ENCODE assay signal across 24 cellular contexts in the genomic region with DNA sequence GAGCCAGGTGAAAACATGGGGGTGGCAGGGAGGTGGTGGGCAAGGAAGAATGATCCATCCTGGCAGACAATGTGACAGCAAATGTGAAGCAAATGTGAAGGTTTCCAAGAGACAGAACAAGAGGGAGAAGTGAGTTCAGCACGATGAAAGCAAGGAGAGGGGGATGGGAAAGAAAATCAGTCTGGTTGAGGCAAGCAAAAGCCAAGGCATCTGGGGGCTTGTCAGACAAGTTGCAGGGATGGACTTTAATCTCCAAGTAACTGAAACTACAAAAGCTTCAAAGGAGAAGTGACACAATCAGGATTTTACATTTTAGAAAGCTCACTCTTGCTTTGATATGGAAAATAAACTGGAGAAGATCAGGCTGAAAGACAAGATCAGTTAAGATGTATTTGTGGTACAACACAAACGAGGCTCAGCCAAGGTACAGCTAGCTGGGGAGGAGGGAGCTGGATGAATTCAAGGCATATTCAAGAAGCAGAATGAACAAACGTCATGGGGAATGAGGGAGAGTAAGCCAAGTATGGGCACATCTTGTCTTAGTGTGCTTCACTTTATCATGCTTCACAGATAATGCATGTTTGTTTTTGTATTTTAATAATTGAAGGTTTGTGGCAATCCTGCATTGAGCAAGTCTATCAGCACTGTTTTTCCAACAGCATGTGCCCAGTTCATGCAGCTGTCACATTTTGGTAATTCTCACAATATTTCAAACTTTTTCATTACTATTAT.
DNase-seq lines count a peak whose midpoint lies in the region; ATAC-seq and TF ChIP-seq lines count a peak whose summit lies in the region.
"Had no signal": no experiment of that assay in that cellular context is flagged by ENCODE, and none has a peak within 500 bp of the region (broad histone marks: within the 10 kb centered on the region; RNA-seq: fewer than 3 reads in every experiment).

No MANE protein-coding gene starts in this region.

- TF ChIP-seq CTCF in IMR-90 (conservative IDR thresholded peaks at IDR 0.05; ENCODE audit: low read depth, low read length) = no peak
- TF ChIP-seq CTCF in neural progenitor cell (IDR thresholded peaks at IDR 0.05) = no peak

- H4K20me1 ChIP-seq in IMR-90 (ENCODE audit: insufficient read depth, low read length) (no peaks in the 10 kb centered on the region; the same call in 1 of the 2 replicates), neural progenitor cell (ENCODE audit: low read depth) (no peaks in the 10 kb centered on the region)

- H3K9me3 Mint-ChIP-seq in CD4-positive, CD25-positive, alpha-beta regulatory T cell = peaks cover 0 to 4% (median 0%) of the 10 kb centered on the region in 7 donors
- H3K9me3 Mint-ChIP-seq in neural progenitor cell = peaks cover 17% of the 10 kb centered on the region
- no peaks in the 10 kb centered on the region for H3K9me3 Mint-ChIP-seq in T-helper 2 cell treated with Interferon-gamma antibody and Interleukin-4, amounts not matched to agents 5 μg/mL and 100 μg/mL, for 36 hours
- H3K9me3 Mint-ChIP-seq: activated CD8-positive, alpha-beta T cell treated with anti-CD3 and anti-CD28 coated beads for 36 hours; activated naive CD4-positive, alpha-beta T cell treated with anti-CD3 and anti-CD28 coated beads for 36 hours; stimulated activated effector memory CD8-positive, alpha-beta T cell treated with anti-CD3 and anti-CD28 coated beads, Interleukin-12 subunit alpha, Interleukin-12 subunit beta, amount 100 ng/mL, for 72 hours; T-helper 1 cell treated with Interleukin-12 subunit alpha and Interleukin-12 subunit beta and Interleukin-4 antibody, amounts not matched to agents 30 μg/mL and 1 μg/mL, for 36 hours had no signal

- H3K9ac ChIP-seq in IMR-90 (ENCODE audit: low read depth, low read length) (no peak overlapping the region), neural progenitor cell (no peak overlapping the region)
- H3K9ac ChIP-seq: SK-N-SH had no signal

- no peak overlapping the region for H4K5ac ChIP-seq in IMR-90 (ENCODE audit: low read depth, low read length)

- no peaks in the 10 kb centered on the region for H3K9me3 ChIP-seq in CD4-positive, CD25-positive, alpha-beta regulatory T cell (ENCODE audit: control insufficient read depth in 2 of 2, low read length in 2 of 2)
- H3K9me3 ChIP-seq in IMR-90 (ENCODE audit: control insufficient read depth, insufficient read depth, low read length) (no peaks in the 10 kb centered on the region), neural progenitor cell (ENCODE audit: low read depth) (no peaks in the 10 kb centered on the region)
- H3K9me3 ChIP-seq: SK-N-SH had no signal

- peaks cover 3% of the 10 kb centered on the region; the same call in 1 of the 2 replicates for H3K9me1 ChIP-seq in IMR-90 (ENCODE audit: insufficient read depth, low read length)

- H3K36me3 ChIP-seq in CD4-positive, CD25-positive, alpha-beta regulatory T cell (ENCODE audit: control insufficient read depth, insufficient read depth, low read length) = peaks cover 11% of the 10 kb centered on the region
- H3K36me3 ChIP-seq in IMR-90 (ENCODE audit: control insufficient read depth, insufficient read depth, low read length) (peaks cover 8% of the 10 kb centered on the region), neural progenitor cell (peaks cover 6% of the 10 kb centered on the region)

- H3K4me1 ChIP-seq in CD4-positive, CD25-positive, alpha-beta regulatory T cell (ENCODE audit: control insufficient read depth, insufficient read depth, low read length, poor library complexity, severe bottlenecking) = no peaks in the 10 kb centered on the region
- peaks cover 4% of the 10 kb centered on the region; the same call in 1 of the 2 replicates for H3K4me1 ChIP-seq in IMR-90 (ENCODE audit: control insufficient read depth, insufficient read depth, low read length)
- peaks cover 13% of the 10 kb centered on the region for H3K4me1 ChIP-seq in neural progenitor cell

- no peaks in the 10 kb centered on the region for H3K27me3 ChIP-seq in CD4-positive, CD25-positive, alpha-beta regulatory T cell (ENCODE audit: control insufficient read depth, insufficient read depth, low read length)
- H3K27me3 ChIP-seq in IMR-90 (ENCODE audit: control insufficient read depth, insufficient read depth, low read length) (no peaks in the 10 kb centered on the region), neural progenitor cell (no peaks in the 10 kb centered on the region)

- H3K27me3 Mint-ChIP-seq in CD4-positive, CD25-positive, alpha-beta regulatory T cell = no peaks in the 10 kb centered on the region
- H3K27me3 Mint-ChIP-seq in neural progenitor cell (ENCODE audit: insufficient read depth, low read depth) = no peaks in the 10 kb centered on the region
- no peaks in the 10 kb centered on the region for H3K27me3 Mint-ChIP-seq in T-helper 2 cell treated with Interferon-gamma antibody and Interleukin-4, amounts not matched to agents 5 μg/mL and 100 μg/mL, for 36 hours (ENCODE audit: low read depth)
- H3K27me3 Mint-ChIP-seq: activated CD8-positive, alpha-beta T cell treated with anti-CD3 and anti-CD28 coated beads for 36 hours; naive thymus-derived CD4-positive, alpha-beta T cell had no signal

- no peak overlapping the region for H3K56ac ChIP-seq in IMR-90 (ENCODE audit: extremely low read depth, insufficient read depth, low read length)

- H3K4ac ChIP-seq in IMR-90 (ENCODE audit: low read depth, low read length) = no peak overlapping the region

- no peaks in the 10 kb centered on the region for H3K79me2 ChIP-seq in neural progenitor cell (ENCODE audit: low read depth)

- H4K8ac ChIP-seq in IMR-90 (ENCODE audit: low read depth in 2 of 2, low read length in 2 of 2) = no peak overlapping the region

- H3K23ac ChIP-seq in IMR-90 (ENCODE audit: low read depth, low read length) = no peak overlapping the region

- H3K36me3 Mint-ChIP-seq in CD4-positive, CD25-positive, alpha-beta regulatory T cell = peaks cover 61% of the 10 kb centered on the region
- peaks cover 46% of the 10 kb centered on the region for H3K36me3 Mint-ChIP-seq in neural progenitor cell
- H3K36me3 Mint-ChIP-seq in T-helper 2 cell treated with Interferon-gamma antibody and Interleukin-4, amounts not matched to agents 5 μg/mL and 100 μg/mL, for 36 hours (ENCODE audit: low read depth) = peaks cover 9% of the 10 kb centered on the region

- intact Hi-C loops in IMR-90 (cut with micrococcal nuclease) = no loop called here

- H3K27ac ChIP-seq in CD4-positive, CD25-positive, alpha-beta regulatory T cell (ENCODE audit: insufficient read depth, low read length, poor library complexity, severe bottlenecking) = no peak overlapping the region
- H3K27ac ChIP-seq in IMR-90 (ENCODE audit: insufficient read depth, low read length) (no peak overlapping the region), neural progenitor cell (no peak overlapping the region)

- POLR2A ChIA-PET in IMR-90 (lab: Charles Lee; ENCODE audit: unreplicated experiment) = no interaction called here

- H3K4me2 ChIP-seq in IMR-90 (ENCODE audit: low read depth, low read length) (no peak overlapping the region), neural progenitor cell (peak overlapping the region; percentile 16)
- H3K4me2 ChIP-seq: SK-N-SH had no signal

- in situ Hi-C loops in IMR-90 (cut with MboI; ENCODE audit: low sequenced_read_pairs) = no loop called here

- H3K18ac ChIP-seq in IMR-90 (ENCODE audit: low read depth, low read length) = no peak overlapping the region

- no peaks in the 10 kb centered on the region for H3K79me1 ChIP-seq in IMR-90 (ENCODE audit: low read depth in 1 of 2, low read length in 2 of 2)

- DNase-seq in CD4-positive, CD25-positive, alpha-beta regulatory T cell = no peak
- DNase-seq in IMR-90 (no peak), fibroblast of gingiva (ENCODE audit: low read depth) (peak; percentile 92), neural progenitor cell (ENCODE audit: low spot score) (peak; percentile 14), NCI-H2227 (lab: John Stamatoyannopoulos, UW; ENCODE audit: unreplicated experiment) (no peak), mesenteric fat pad (ENCODE audit: low spot score) (no peak), occipital lobe (lab: John Stamatoyannopoulos, UW) (no peak)
- no peak for DNase-seq in T-helper 2 cell treated with Interferon-gamma antibody and Interleukin-4, amounts not matched to agents 5 μg/mL and 100 μg/mL, for 36 hours (ENCODE audit: low spot score)
- DNase-seq: activated CD8-positive, alpha-beta memory T cell treated with anti-CD3 and anti-CD28 coated beads, Interleukin-2, amount 50 U/mL, for 48 hours; activated CD8-positive, alpha-beta T cell treated with anti-CD3 and anti-CD28 coated beads for 36 hours; activated naive CD4-positive, alpha-beta T cell treated with anti-CD3 and anti-CD28 coated beads for 36 hours; amniotic stem cell; glutamatergic neuron; naive thymus-derived CD4-positive, alpha-beta T cell; NCI-H1417 treated with DMSO at 0.1 percent for 48 hours; NCI-H2081; nucleus accumbens; SK-N-SH; stimulated activated CD4-positive, alpha-beta T cell treated with anti-CD3 and anti-CD28 coated beads, Interleukin-15, amount 100 ng/mL, for 24 hours; trophoblast cell had no signal

- no peak overlapping the region for H2BK15ac ChIP-seq in IMR-90 (ENCODE audit: low read depth, low read length)

- TF ChIP-seq RAD21 in IMR-90 (IDR thresholded peaks at IDR 0.05; ENCODE audit: low read length) = no peak

- no peak overlapping the region for H2AK5ac ChIP-seq in IMR-90 (ENCODE audit: low read depth, low read length)

- H2AK9ac ChIP-seq in IMR-90 (replicated peaks; ENCODE audit: low read depth, low read length, poor library complexity) = no peak overlapping the region

- no peak overlapping the region for H3K4me3 Mint-ChIP-seq in CD4-positive, CD25-positive, alpha-beta regulatory T cell
- no peak overlapping the region for H3K4me3 Mint-ChIP-seq in neural progenitor cell
- H3K4me3 Mint-ChIP-seq in T-helper 2 cell treated with Interferon-gamma antibody and Interleukin-4, amounts not matched to agents 5 μg/mL and 100 μg/mL, for 36 hours = no peak overlapping the region
- H3K4me3 Mint-ChIP-seq: activated CD8-positive, alpha-beta T cell treated with anti-CD3 and anti-CD28 coated beads for 36 hours; activated naive CD4-positive, alpha-beta T cell treated with anti-CD3 and anti-CD28 coated beads for 36 hours; activated T-helper 1 cell treated with anti-CD3 and anti-CD28 coated beads, Interleukin-12 subunit alpha, Interleukin-12 subunit beta, Interleukin-2, Interleukin-4 antibody, amounts not matched to agents 30 ng/mL and 10 ng/mL and 1 ng/mL, durations not matched to agents 14 hours and 24 hours and 36 hours; naive thymus-derived CD4-positive, alpha-beta T cell; stimulated activated effector memory CD8-positive, alpha-beta T cell treated with anti-CD3 and anti-CD28 coated beads, Interleukin-12 subunit alpha, Interleukin-12 subunit beta, amount 100 ng/mL, for 72 hours; T-helper 1 cell treated with Interleukin-12 subunit alpha and Interleukin-12 subunit beta and Interleukin-4 antibody, amounts not matched to agents 30 μg/mL and 1 μg/mL, for 36 hours had no signal

- H2AFZ ChIP-seq in IMR-90 (replicated peaks; ENCODE audit: low read length, poor library complexity) (no peak overlapping the region), neural progenitor cell (replicated peaks) (no peak overlapping the region)

- H3F3A ChIP-seq in neural progenitor cell (ENCODE audit: low read depth) = no peaks in the 10 kb centered on the region

- H3K4me3 ChIP-seq in CD4-positive, CD25-positive, alpha-beta regulatory T cell (ENCODE audit: low read depth, low read length) = no peak overlapping the region
- H3K4me3 ChIP-seq in IMR-90 (ENCODE audit: insufficient read depth, low read depth, low read length) (no peak overlapping the region), neural progenitor cell (no peak overlapping the region)

- H3K14ac ChIP-seq in IMR-90 (replicated peaks; ENCODE audit: low read depth, low read length) = peak overlapping the region; percentile 52; the same call in 1 of the 2 replicates

- dilution Hi-C loops in IMR-90 (cut with HindIII; ENCODE audit: low sequenced_read_pairs, unreplicated experiment) = no loop called here

- no TSS peak for BruUV-seq in IMR-90 (replicated peaks; lab: Mats Ljungman, UMichigan)

- no peak overlapping the region for H2BK20ac ChIP-seq in IMR-90 (ENCODE audit: low read depth, low read length)

- peak overlapping the region; percentile 12 to 39 (median 17) for H3K27ac Mint-ChIP-seq in CD4-positive, CD25-positive, alpha-beta regulatory T cell
- peak overlapping the region; percentile 4 for H3K27ac Mint-ChIP-seq in neural progenitor cell
- H3K27ac Mint-ChIP-seq in T-helper 2 cell treated with Interferon-gamma antibody and Interleukin-4, amounts not matched to agents 5 μg/mL and 100 μg/mL, for 36 hours = no peak overlapping the region
- H3K27ac Mint-ChIP-seq: activated CD8-positive, alpha-beta T cell treated with anti-CD3 and anti-CD28 coated beads for 36 hours; activated naive CD4-positive, alpha-beta T cell treated with anti-CD3 and anti-CD28 coated beads for 36 hours; activated T-helper 1 cell treated with anti-CD3 and anti-CD28 coated beads, Interleukin-12 subunit alpha, Interleukin-12 subunit beta, Interleukin-2, Interleukin-4 antibody, amounts not matched to agents 30 ng/mL and 10 ng/mL and 1 ng/mL, durations not matched to agents 14 hours and 24 hours and 36 hours; naive thymus-derived CD4-positive, alpha-beta T cell; stimulated activated effector memory CD8-positive, alpha-beta T cell treated with anti-CD3 and anti-CD28 coated beads, Interleukin-12 subunit alpha, Interleukin-12 subunit beta, amount 100 ng/mL, for 72 hours; T-helper 1 cell treated with Interleukin-12 subunit alpha and Interleukin-12 subunit beta and Interleukin-4 antibody, amounts not matched to agents 30 μg/mL and 1 μg/mL, for 36 hours had no signal

- H3K4me1 Mint-ChIP-seq in CD4-positive, CD25-positive, alpha-beta regulatory T cell = no peaks in the 10 kb centered on the region
- peaks cover 7% of the 10 kb centered on the region for H3K4me1 Mint-ChIP-seq in neural progenitor cell
- H3K4me1 Mint-ChIP-seq in T-helper 2 cell treated with Interferon-gamma antibody and Interleukin-4, amounts not matched to agents 5 μg/mL and 100 μg/mL, for 36 hours (ENCODE audit: low read depth) = no peaks in the 10 kb centered on the region
- H3K4me1 Mint-ChIP-seq: naive thymus-derived CD4-positive, alpha-beta T cell; stimulated activated effector memory CD8-positive, alpha-beta T cell treated with anti-CD3 and anti-CD28 coated beads, Interleukin-12 subunit alpha, Interleukin-12 subunit beta, amount 100 ng/mL, for 72 hours had no signal

- no peak for ATAC-seq in CD4-positive, CD25-positive, alpha-beta regulatory T cell (ENCODE audit: low read depth in 2 of 2)
- ATAC-seq in IMR-90 (ENCODE audit: low read depth) = no peak
- ATAC-seq: activated CD8-positive, alpha-beta T cell treated with anti-CD3 and anti-CD28 coated beads for 36 hours; HCT116; naive thymus-derived CD4-positive, alpha-beta T cell; stimulated activated effector memory CD8-positive, alpha-beta T cell treated with anti-CD3 and anti-CD28 coated beads, Interleukin-12 subunit alpha, Interleukin-12 subunit beta, amount 100 ng/mL, for 72 hours had no signal

- H4K91ac ChIP-seq in IMR-90 (ENCODE audit: insufficient read depth, low read depth, low read length) = no peak overlapping the region

- 63% methylated on average over 1 of the region's 3 CpGs; no CpG with 5 or more reads in 1 of the 2 experiments for WGBS in IMR-90 (ENCODE audit: extremely low coverage in 2 of 2, insufficient read length in 1 of 2), 2 experiments

- no peak for TF ChIP-seq POLR2A in IMR-90 (IDR thresholded peaks at IDR 0.05; ENCODE audit: low read depth, low read length)

- no peak overlapping the region for H2BK120ac ChIP-seq in IMR-90 (ENCODE audit: low read depth, low read length)

- H2BK5ac ChIP-seq in IMR-90 (ENCODE audit: low read depth, low read length, poor library complexity, severe bottlenecking) = no peak overlapping the region

- CTCF ChIA-PET in IMR-90 (lab: Yijun Ruan, JAX) = no interaction called here

Comparison
In these comparisons a context has a peak if more than half of its experiments do, and no peak if none do; other contexts are left out.
1. DNase-seq: peak in fibroblast of gingiva (single experiment) and neural progenitor cell (single experiment); none in CD4-positive, CD25-positive, alpha-beta regulatory T cell (0 of 3), IMR-90 (single experiment), NCI-H2227 (single experiment), T-helper 2 cell treated with Interferon-gamma antibody and Interleukin-4, amounts not matched to agents 5 μg/mL and 100 μg/mL, for 36 hours (single experiment), mesenteric fat pad (single experiment) and occipital lobe (single experiment).